11 cellular contexts compared by ENCODE assay signal in genomic region chr2:69138793-69139510, GRCh38.
DNase-seq lines count a peak whose midpoint lies in the region; ATAC-seq and TF ChIP-seq lines count a peak whose summit lies in the region.
"Had no signal": no experiment of that assay in that cellular context is flagged by ENCODE, and none has a peak within 500 bp of the region (broad histone marks: within the 10 kb centered on the region; RNA-seq: fewer than 3 reads in every experiment).

No MANE protein-coding gene starts in this region.

- TF ChIP-seq POLR2A in sigmoid colon (IDR thresholded peaks at IDR 0.05) = no peak

- no peaks in the 10 kb centered on the region for H3K79me2 ChIP-seq in GM23248 (ENCODE audit: insufficient read depth)

- WGBS in GM23248 (ENCODE audit: low coverage in 1 of 2, low lambda C conversion rate in 2 of 2, missing lambda C conversion rate in 2 of 2), 2 experiments = 4 to 6% methylated on average over 1 of the region's 1 CpG
- WGBS in sigmoid colon, 2 donors = 31 to 63% methylated on average over 1 of the region's 1 CpG

- H3K9me3 ChIP-seq in GM23248 (ENCODE audit: low read depth) (no peaks in the 10 kb centered on the region), sigmoid colon (no peaks in the 10 kb centered on the region)
- H3K9me3 ChIP-seq: heart left ventricle had no signal

- DNase-seq in GM23248 (peak; percentile 92), T1000 (lab: John Stamatoyannopoulos, UW) (peak; percentile 35), foreskin fibroblast (peak; percentile 85 to 91), sigmoid colon (peak; percentile 77), NCI-H146 treated with DMSO at 0.1 percent for 48 hours (lab: John Stamatoyannopoulos, UW; ENCODE audit: unreplicated experiment) (no peak), NAMALWA (ENCODE audit: low spot score) (no peak)
- DNase-seq in NK-92 treated with Interleukin-12 subunit alpha and Interleukin-12 subunit beta, amount 100 ng/mL, for 24 hours (lab: John Stamatoyannopoulos, UW) = no peak
- DNase-seq: activated naive CD4-positive, alpha-beta T cell; stimulated activated naive CD4-positive, alpha-beta T cell had no signal

- peaks cover 87% of the 10 kb centered on the region for H3F3A ChIP-seq in GM23248 (ENCODE audit: insufficient read depth)

- peak overlapping the region; percentile 57 for H3K4me3 ChIP-seq in GM23248
- peak overlapping the region in 1 of 2 donors; percentile 4 for H3K4me3 ChIP-seq in foreskin fibroblast (ENCODE audit: low read depth in 1 of 2, low read length in 2 of 2)
- H3K4me3 ChIP-seq in sigmoid colon = no peak overlapping the region
- H3K4me3 ChIP-seq: heart left ventricle had no signal

- peak overlapping the region; percentile 49 for H3K9ac ChIP-seq in GM23248

- no peaks in the 10 kb centered on the region for H4K20me1 ChIP-seq in GM23248 (ENCODE audit: insufficient read depth)

- H2AFZ ChIP-seq in GM23248 = no peak overlapping the region

- H3K36me3 ChIP-seq in GM23248 (ENCODE audit: low read depth) (peaks cover 6% of the 10 kb centered on the region; the same call in 1 of the 2 replicates), sigmoid colon (no peaks in the 10 kb centered on the region)
- H3K36me3 ChIP-seq: heart left ventricle had no signal

- TF ChIP-seq EP300 in sigmoid colon (IDR thresholded peaks at IDR 0.05) = no peak

- no peak for ATAC-seq in HG03175 (IDR thresholded peaks at IDR 0.05; ENCODE audit: unreplicated experiment)

- H3K27ac ChIP-seq in GM23248 (peak overlapping the region; percentile 69), sigmoid colon (peak overlapping the region in 3 of 4 donors; percentile 52 to 67 (median 64))
- H3K27ac ChIP-seq: heart left ventricle had no signal

- H3K4me1 ChIP-seq in GM23248 (ENCODE audit: insufficient read depth) (peaks cover 59% of the 10 kb centered on the region), sigmoid colon (peaks cover 0 to 17% (median 13%) of the 10 kb centered on the region in 4 donors)

- in situ Hi-C loops in GM23248 (cut with MboI) = no loop called here

- TF ChIP-seq CTCF in foreskin fibroblast (IDR thresholded peaks at IDR 0.05; ENCODE audit: low read depth, low read length) = no peak
- TF ChIP-seq CTCF in sigmoid colon (IDR thresholded peaks at IDR 0.05) = no peak

- H3K4me2 ChIP-seq in GM23248 (ENCODE audit: unreplicated experiment) = peak overlapping the region; percentile 71

- no peaks in the 10 kb centered on the region for H3K9me2 ChIP-seq in GM23248 (ENCODE audit: insufficient read depth)

- intact Hi-C loops in sigmoid colon (cut with DNase I) = no loop called here

- no peaks in the 10 kb centered on the region for H3K27me3 ChIP-seq in GM23248 (replicated peaks; ENCODE audit: insufficient read depth)
- H3K27me3 ChIP-seq in sigmoid colon = no peaks in the 10 kb centered on the region
- H3K27me3 ChIP-seq: heart left ventricle had no signal

Comparison
In these comparisons a context has a peak if more than half of its experiments do, and no peak if none do; other contexts are left out.
1. DNase-seq: peak in GM23248 (single experiment), T1000 (single experiment), foreskin fibroblast (2 of 2) and sigmoid colon (single experiment); none in NCI-H146 treated with DMSO at 0.1 percent for 48 hours (single experiment), NK-92 treated with Interleukin-12 subunit alpha and Interleukin-12 subunit beta, amount 100 ng/mL, for 24 hours (single experiment) and NAMALWA (single experiment).